ENCODE assay signal across 7 cellular contexts in genomic region chr9:133315997-133316396, GRCh38.
"Had no signal": no experiment of that assay in that cellular context is flagged by ENCODE, and none has a peak within 500 bp of the region (broad histone marks: within the 10 kb centered on the region; RNA-seq: fewer than 3 reads in every experiment).

No MANE protein-coding gene starts in this region.

- H3K4me3 ChIP-seq: K562 had no signal

- FAIRE-seq: HTR-8/SVneo, K562 had no signal

- H3K4me2 ChIP-seq: KMS-11 had no signal

- H3K9ac ChIP-seq: KMS-11 had no signal

- DNase-seq: IMR-90, KBM-7, KG1 had no signal

- ATAC-seq: K562 had no signal

- H3K27ac ChIP-seq: HL-60, KMS-11 had no signal
